4 cellular contexts compared by ENCODE assay signal in genomic region chr19:56197646-56198045, GRCh38. TPM values are rescaled to one million over a fixed set of nuclear protein-coding genes. Genes with fewer than 3 reads are reported as not detected.
"Had no signal": no experiment of that assay in that cellular context is flagged by ENCODE, and none has a peak within 500 bp of the region (broad histone marks: within the 10 kb centered on the region; RNA-seq: fewer than 3 reads in every experiment).

Gene ZSCAN5B, minus strand, starts transcription at chr19:56197783. Its CDS starts 4,731 bp downstream, at chr19:56193052.

RNA-seq across cellular contexts. Expression of gene ZSCAN5B, which starts in this region (rescaled TPM):
- total RNA-seq: HepG2, HT-29, HT1080, IMR-90 had no signal
- polyA plus RNA-seq: HepG2, IMR-90 had no signal
